ENCODE assay signal across 26 cellular contexts in genomic region chr1:5716126-5716525, GRCh38.
"Had no signal": no experiment of that assay in that cellular context is flagged by ENCODE, and none has a peak within 500 bp of the region (broad histone marks: within the 10 kb centered on the region; RNA-seq: fewer than 3 reads in every experiment).

No MANE protein-coding gene starts in this region.

- H3K27me3 ChIP-seq: pancreas, testis, thyroid gland had no signal

- H3K36me3 Mint-ChIP-seq: stimulated activated effector memory CD8-positive, alpha-beta T cell treated with anti-CD3 and anti-CD28 coated beads, Interleukin-12 subunit alpha, Interleukin-12 subunit beta, amount 100 ng/mL, for 72 hours had no signal

- H3K4me3 ChIP-seq: heart left ventricle, left lung, lung, pancreas, prostate gland, sigmoid colon, spleen, testis, thyroid gland, transverse colon, upper lobe of left lung had no signal

- H3K4me3 Mint-ChIP-seq: immature natural killer cell; naive thymus-derived CD8-positive, alpha-beta T cell; stimulated activated effector memory CD8-positive, alpha-beta T cell treated with anti-CD3 and anti-CD28 coated beads, Interleukin-12 subunit alpha, Interleukin-12 subunit beta, amount 100 ng/mL, for 72 hours; stimulated activated naive CD8-positive, alpha-beta T cell treated with anti-CD3 and anti-CD28 coated beads, Interleukin-15, amount 100 ng/mL, for 72 hours had no signal

- H3K4me1 ChIP-seq: heart left ventricle, left lung, pancreas, prostate gland, sigmoid colon, spleen, testis, thyroid gland, transverse colon had no signal

- H3K27ac Mint-ChIP-seq: stimulated activated effector memory CD8-positive, alpha-beta T cell treated with anti-CD3 and anti-CD28 coated beads, Interleukin-12 subunit alpha, Interleukin-12 subunit beta, amount 100 ng/mL, for 72 hours; stimulated activated naive CD8-positive, alpha-beta T cell treated with anti-CD3 and anti-CD28 coated beads, Interleukin-15, amount 100 ng/mL, for 72 hours had no signal

- H3K36me3 ChIP-seq: heart left ventricle, left lung, pancreas, prostate gland, sigmoid colon, spleen, thyroid gland, transverse colon, upper lobe of left lung had no signal

- H3K9me3 ChIP-seq: pancreas, prostate gland, testis, thyroid gland, transverse colon had no signal

- H3K4me1 Mint-ChIP-seq: naive thymus-derived CD8-positive, alpha-beta T cell; stimulated activated effector memory CD8-positive, alpha-beta T cell treated with anti-CD3 and anti-CD28 coated beads, Interleukin-12 subunit alpha, Interleukin-12 subunit beta, amount 100 ng/mL, for 72 hours; stimulated activated naive CD8-positive, alpha-beta T cell treated with anti-CD3 and anti-CD28 coated beads, Interleukin-15, amount 100 ng/mL, for 72 hours had no signal

- H3K27ac ChIP-seq: heart left ventricle, left lung, pancreas, prostate gland, sigmoid colon, spleen, testis, thyroid gland, transverse colon, upper lobe of left lung had no signal

- H3K9me3 Mint-ChIP-seq: stimulated activated effector memory CD8-positive, alpha-beta T cell treated with anti-CD3 and anti-CD28 coated beads, Interleukin-12 subunit alpha, Interleukin-12 subunit beta, amount 100 ng/mL, for 72 hours had no signal

- DNase-seq: glutamatergic neuron; heart left ventricle; hypothalamus; immature natural killer cell; kidney; mesendoderm; naive thymus-derived CD8-positive, alpha-beta T cell; nucleus accumbens; pancreas; retina; right cardiac atrium; sigmoid colon; small intestine; spleen; stimulated activated CD4-positive, alpha-beta T cell treated with anti-CD3 and anti-CD28 coated beads, Interleukin-4, amount 100 ng/mL, for 24 hours; stimulated activated naive CD4-positive, alpha-beta T cell; stimulated activated naive CD8-positive, alpha-beta T cell treated with anti-CD3 and anti-CD28 coated beads, Interleukin-15, amount 100 ng/mL, for 72 hours; testis; thyroid gland; transverse colon; upper lobe of left lung had no signal

- ATAC-seq: heart left ventricle; left colon; left lung; naive thymus-derived CD8-positive, alpha-beta T cell; pancreas; right cardiac atrium; stimulated activated effector memory CD8-positive, alpha-beta T cell treated with anti-CD3 and anti-CD28 coated beads, Interleukin-12 subunit alpha, Interleukin-12 subunit beta, amount 100 ng/mL, for 72 hours; stimulated activated naive CD8-positive, alpha-beta T cell treated with anti-CD3 and anti-CD28 coated beads, Interleukin-15, amount 100 ng/mL, for 72 hours had no signal
